18 cellular contexts compared by ENCODE assay signal in the genomic region with DNA sequence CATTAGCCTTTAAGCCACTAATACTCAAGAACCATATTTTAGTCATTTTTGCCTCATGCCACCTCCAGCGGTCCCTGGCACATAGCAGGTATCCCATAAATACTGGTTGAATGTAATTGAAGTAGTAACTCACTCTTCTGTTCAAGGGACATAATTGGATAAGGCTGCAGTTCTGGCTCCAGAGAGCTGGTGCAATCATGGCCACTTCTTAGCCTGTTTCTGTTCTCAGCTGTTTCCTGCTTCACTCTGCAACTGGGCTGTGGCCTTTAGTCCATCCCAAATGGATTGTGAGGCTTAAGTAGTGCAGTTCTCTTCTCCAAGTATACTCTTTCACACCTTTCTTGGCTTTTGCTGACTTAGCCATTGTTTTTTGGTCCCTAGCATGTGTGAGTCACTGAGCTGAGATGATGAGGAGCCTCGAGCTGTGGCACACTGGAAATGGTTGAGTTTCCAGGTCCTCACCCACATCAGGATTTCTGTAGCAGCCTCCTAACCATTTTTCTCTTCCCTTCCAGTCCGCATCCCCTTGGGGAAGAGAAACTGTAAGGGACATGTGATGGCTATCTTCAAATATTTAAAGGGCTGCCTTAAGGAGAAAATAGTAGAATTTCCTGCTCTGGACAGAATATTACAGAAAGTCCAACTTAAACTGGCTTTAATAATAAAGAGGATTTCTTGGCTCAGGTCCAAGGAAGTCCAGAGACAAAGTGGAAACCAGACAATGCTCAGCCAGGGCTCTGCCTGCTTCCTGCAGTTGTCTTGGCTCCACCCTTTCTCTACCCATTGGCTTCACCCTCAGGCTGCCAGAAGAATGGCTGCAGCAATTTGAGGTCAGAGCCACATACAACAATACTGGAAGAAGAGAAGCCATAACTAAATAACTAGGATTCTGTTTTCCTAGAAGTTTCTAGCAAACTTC.
A peak's percentile ranks its signal among the peaks of the same experiment; 100 is the strongest.
DNase-seq lines count a peak whose midpoint lies in the region; ATAC-seq and TF ChIP-seq lines count a peak whose summit lies in the region.
"Had no signal": no experiment of that assay in that cellular context is flagged by ENCODE, and none has a peak within 500 bp of the region (broad histone marks: within the 10 kb centered on the region; RNA-seq: fewer than 3 reads in every experiment).

No MANE protein-coding gene starts in this region.

- POLR2A ChIA-PET in A673 (lab: Charles Lee; ENCODE audit: low non-redundant PET) = interaction anchor here (0.6 kb wide), 1 partner anchor 494 kb away, joined by 3 read pairs; no protein-coding TSS in a partner anchor
- POLR2A ChIA-PET in CD4-positive, alpha-beta memory T cell (lab: Charles Lee; ENCODE audit: partially characterized antibody) = no interaction called here

- intact Hi-C loops in A673 (cut with micrococcal nuclease; ENCODE audit: unreplicated experiment) = no loop called here
- intact Hi-C loops in CD4-positive, alpha-beta memory T cell (cut with micrococcal nuclease) = no loop called here

- H3K4me3 Mint-ChIP-seq in CD4-positive, alpha-beta memory T cell = no peak overlapping the region
- H3K4me3 Mint-ChIP-seq: activated B cell treated with CpG ODN at 0.5 μM for 24 hours; CD4-positive, CD25-positive, alpha-beta regulatory T cell; immature natural killer cell; T-helper 1 cell treated with Interleukin-12 subunit alpha and Interleukin-12 subunit beta and Interleukin-4 antibody, amounts not matched to agents 30 μg/mL and 1 μg/mL, for 36 hours had no signal

- H3K9me3 ChIP-seq in A673 (ENCODE audit: low read depth, low read length, poor library complexity, severe bottlenecking) (no peaks in the 10 kb centered on the region), BLaER1 (no peaks in the 10 kb centered on the region)
- H3K9me3 ChIP-seq in CD4-positive, alpha-beta memory T cell (ENCODE audit: control insufficient read depth in 1 of 2, low read length in 2 of 2) = no peaks in the 10 kb centered on the region
- H3K9me3 ChIP-seq: thyroid gland had no signal

- ATAC-seq in esophagus mucosa (no peak), GM21390 (IDR thresholded peaks at IDR 0.05; ENCODE audit: unreplicated experiment) (no peak)

- H3K36me3 ChIP-seq in A673 (ENCODE audit: insufficient read depth, low read length, poor library complexity, severe bottlenecking) = no peaks in the 10 kb centered on the region
- H3K36me3 ChIP-seq in BLaER1 = no peaks in the 10 kb centered on the region
- H3K36me3 ChIP-seq in CD4-positive, alpha-beta memory T cell (ENCODE audit: insufficient read depth, low read length) = no peaks in the 10 kb centered on the region
- H3K36me3 ChIP-seq: thyroid gland had no signal

- peaks cover 4% of the 10 kb centered on the region for H3K4me1 ChIP-seq in A673 (ENCODE audit: insufficient read depth, low read length, poor library complexity, severe bottlenecking)
- H3K4me1 ChIP-seq in BLaER1 = peaks cover 86% of the 10 kb centered on the region
- no peaks in the 10 kb centered on the region for H3K4me1 ChIP-seq in CD4-positive, alpha-beta memory T cell (ENCODE audit: insufficient read depth, low read length)

- H3K9ac ChIP-seq in BLaER1 = peak overlapping the region; percentile 80; the same call in 1 of the 2 replicates

- DNase-seq in A673 (ENCODE audit: low spot score) (peak; percentile 15), NCI-H2196 treated with DMSO at 0.1 percent for 48 hours (lab: John Stamatoyannopoulos, UW; ENCODE audit: unreplicated experiment) (peak; percentile 25), glomerular visceral epithelial cell (ENCODE audit: extremely low spot score) (peak; percentile 60), amniotic stem cell (lab: John Stamatoyannopoulos, UW) (no peak)
- DNase-seq in CD4-positive, alpha-beta memory T cell = no peak
- DNase-seq: activated B cell treated with CpG ODN at 0.5 μM for 24 hours; activated effector memory CD4-positive, alpha-beta T cell treated with Interleukin-2 at 50 U/mL for 16 hours; amygdala; CD4-positive, CD25-positive, alpha-beta regulatory T cell; GF-D8; immature natural killer cell; midbrain; small intestine; thyroid gland had no signal

- H4K20me1 ChIP-seq in BLaER1 = no peaks in the 10 kb centered on the region

- BruUV-seq in A673 (replicated peaks; lab: Mats Ljungman, UMichigan) = no TSS peak

- H3K36me3 Mint-ChIP-seq in CD4-positive, alpha-beta memory T cell = no peaks in the 10 kb centered on the region
- H3K36me3 Mint-ChIP-seq: CD4-positive, CD25-positive, alpha-beta regulatory T cell; immature natural killer cell had no signal

- H3K27me3 Mint-ChIP-seq in CD4-positive, alpha-beta memory T cell = peaks cover 2 to 3% of the 10 kb centered on the region in 2 donors

- peak overlapping the region; percentile 95 for H3K4me2 ChIP-seq in BLaER1

- peaks cover 0 to 4% (median 0%) of the 10 kb centered on the region in 8 donors for H3K9me3 Mint-ChIP-seq in CD4-positive, alpha-beta memory T cell
- H3K9me3 Mint-ChIP-seq: activated B cell treated with CpG ODN at 0.5 μM for 24 hours; T-helper 1 cell treated with Interleukin-12 subunit alpha and Interleukin-12 subunit beta and Interleukin-4 antibody, amounts not matched to agents 30 μg/mL and 1 μg/mL, for 36 hours had no signal

- H3K27ac ChIP-seq in A673 (ENCODE audit: low read depth, low read length, poor library complexity, severe bottlenecking) (no peak overlapping the region), BLaER1 (peak overlapping the region; percentile 96)
- no peak overlapping the region for H3K27ac ChIP-seq in CD4-positive, alpha-beta memory T cell (ENCODE audit: low read depth, low read length)

- H3K27ac Mint-ChIP-seq in CD4-positive, alpha-beta memory T cell = no peak overlapping the region
- H3K27ac Mint-ChIP-seq: activated B cell treated with CpG ODN at 0.5 μM for 24 hours; CD4-positive, CD25-positive, alpha-beta regulatory T cell; immature natural killer cell; T-helper 1 cell treated with Interleukin-12 subunit alpha and Interleukin-12 subunit beta and Interleukin-4 antibody, amounts not matched to agents 30 μg/mL and 1 μg/mL, for 36 hours had no signal

- CTCF ChIA-PET in A673 (lab: Charles Lee) = no interaction called here
- CTCF ChIA-PET in CD4-positive, alpha-beta memory T cell (lab: Charles Lee; ENCODE audit: partially characterized antibody) = no interaction called here

- no peak overlapping the region for H3K4me3 ChIP-seq in A673 (ENCODE audit: low read depth, low read length, poor library complexity, severe bottlenecking)
- H3K4me3 ChIP-seq in BLaER1 = no peak overlapping the region
- H3K4me3 ChIP-seq in CD4-positive, alpha-beta memory T cell (ENCODE audit: low read length in 2 of 2) = no peak overlapping the region
- H3K4me3 ChIP-seq: thyroid gland had no signal

- no peaks in the 10 kb centered on the region for H3K4me1 Mint-ChIP-seq in CD4-positive, alpha-beta memory T cell
- H3K4me1 Mint-ChIP-seq: CD4-positive, CD25-positive, alpha-beta regulatory T cell; immature natural killer cell had no signal

- H3K27me3 ChIP-seq in A673 (replicated peaks; ENCODE audit: insufficient read depth, low read depth, low read length, poor library complexity) (no peaks in the 10 kb centered on the region), BLaER1 (no peaks in the 10 kb centered on the region)
- H3K27me3 ChIP-seq in CD4-positive, alpha-beta memory T cell (ENCODE audit: insufficient read depth, low read length) = no peaks in the 10 kb centered on the region
- H3K27me3 ChIP-seq: thyroid gland had no signal

- TF ChIP-seq CTCF in A673 (conservative IDR thresholded peaks at IDR 0.05; ENCODE audit: low read depth, low read length) = no peak

Comparison
In these comparisons a context has a peak if more than half of its experiments do, and no peak if none do; other contexts are left out.
1. DNase-seq: peak in A673 (single experiment), NCI-H2196 treated with DMSO at 0.1 percent for 48 hours (single experiment) and glomerular visceral epithelial cell (single experiment); none in CD4-positive, alpha-beta memory T cell (0 of 5) and amniotic stem cell (single experiment).